1 cellular context compared by ENCODE assay signal in the genomic region with DNA sequence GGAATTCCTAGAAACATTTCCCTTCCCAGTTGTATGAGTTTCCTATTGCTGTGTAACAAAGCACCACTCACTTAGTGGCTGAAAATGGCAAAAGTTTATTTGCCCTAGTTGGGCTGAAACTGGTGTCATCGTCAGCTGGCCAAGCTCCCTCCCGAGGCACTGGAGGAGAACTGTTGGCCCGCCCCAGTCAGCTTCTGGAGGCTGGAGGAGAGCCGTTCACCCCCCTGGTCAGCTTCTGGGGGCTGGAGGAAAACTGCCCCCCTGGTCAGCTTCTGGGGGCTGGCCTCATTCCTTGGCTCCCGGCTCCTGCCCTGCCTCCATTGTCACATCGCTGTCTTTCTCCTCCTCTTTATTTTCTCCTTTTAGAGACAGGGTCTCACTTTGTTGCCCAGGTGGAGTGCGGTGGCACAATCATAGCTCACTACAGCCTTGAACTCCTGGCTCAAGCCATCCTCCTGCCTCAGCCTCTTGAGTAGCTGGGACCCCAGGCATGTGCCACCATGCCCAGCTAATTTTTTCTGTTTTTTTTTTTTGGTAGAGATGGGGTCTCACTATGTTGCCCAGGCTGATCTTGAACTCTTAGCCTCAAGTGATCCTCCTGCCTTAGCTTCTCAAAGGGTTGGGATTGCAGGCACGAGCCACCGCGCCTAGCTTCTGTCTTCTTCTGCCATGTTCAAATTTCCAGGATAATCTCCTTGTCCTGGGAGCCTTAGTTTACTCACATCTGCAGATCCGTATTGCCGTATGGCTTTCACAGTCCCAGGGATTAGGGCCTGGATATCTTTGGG.
A peak's percentile ranks its signal among the peaks of the same experiment; 100 is the strongest.
TF ChIP-seq lines count a peak whose summit lies in the region.

No MANE protein-coding gene starts in this region.

TF ChIP-seq in HEK293, 187 proteins besides CTCF, POLR2A, EP300 and RAD21 (continued from another document):
- TF ChIP-seq, protein P1, sequence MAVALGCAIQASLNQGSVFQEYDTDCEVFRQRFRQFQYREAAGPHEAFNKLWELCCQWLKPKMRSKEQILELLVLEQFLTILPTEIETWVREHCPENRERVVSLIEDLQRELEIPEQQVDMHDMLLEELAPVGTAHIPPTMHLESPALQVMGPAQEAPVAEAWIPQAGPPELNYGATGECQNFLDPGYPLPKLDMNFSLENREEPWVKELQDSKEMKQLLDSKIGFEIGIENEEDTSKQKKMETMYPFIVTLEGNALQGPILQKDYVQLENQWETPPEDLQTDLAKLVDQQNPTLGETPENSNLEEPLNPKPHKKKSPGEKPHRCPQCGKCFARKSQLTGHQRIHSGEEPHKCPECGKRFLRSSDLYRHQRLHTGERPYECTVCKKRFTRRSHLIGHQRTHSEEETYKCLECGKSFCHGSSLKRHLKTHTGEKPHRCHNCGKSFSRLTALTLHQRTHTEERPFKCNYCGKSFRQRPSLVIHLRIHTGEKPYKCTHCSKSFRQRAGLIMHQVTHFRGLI (tag by site-specific recombination; IDR thresholded peaks at IDR 0.05) = peak; percentile 20; the same call in 1 of the 2 replicates
- no peak for TF ChIP-seq GLI2 (tag by site-specific recombination; IDR thresholded peaks at IDR 0.05; ENCODE audit: borderline replicate concordance, low read depth)
- TF ChIP-seq ZNF776 (tag by site-specific recombination; IDR thresholded peaks at IDR 0.05; ENCODE audit: borderline replicate concordance) = no peak
- peak; percentile 67; the same call in 1 of the 2 replicates for TF ChIP-seq ZNF121 (tag by site-specific recombination; IDR thresholded peaks at IDR 0.05)
